In genomic region chr20:47070176-47070575, GRCh38 we compare ENCODE assay signal across 20 cellular contexts.
DNase-seq lines count a peak whose midpoint lies in the region; TF ChIP-seq lines count a peak whose summit lies in the region.
"Had no signal": no experiment of that assay in that cellular context is flagged by ENCODE, and none has a peak within 500 bp of the region (broad histone marks: within the 10 kb centered on the region; RNA-seq: fewer than 3 reads in every experiment).

No MANE protein-coding gene starts in this region.

- 96 to 100% methylated on average over 3 of the region's 3 CpGs for WGBS in transverse colon (ENCODE audit: low coverage in 1 of 2), 2 donors

- TF ChIP-seq POLR2A in transverse colon (IDR thresholded peaks at IDR 0.05): no peak

- DNase-seq in AG10803 (ENCODE audit: low read depth): peak; percentile 8
- DNase-seq in RPMI7951 (ENCODE audit: low read depth): peak; percentile 41
- DNase-seq in choroid plexus epithelial cell (ENCODE audit: low read depth): peak; percentile 63
- peak; percentile 28 for DNase-seq in non-pigmented ciliary epithelial cell (ENCODE audit: low read depth)
- no peak for DNase-seq in transverse colon
- no peak for DNase-seq in NCI-H2196 (lab: John Stamatoyannopoulos, UW; ENCODE audit: unreplicated experiment)
- no peak for DNase-seq in NCI-H510A (lab: John Stamatoyannopoulos, UW)
- no peak for DNase-seq in MG63
- DNase-seq: AML-193; C1 segment of cervical spinal cord; Calu3; CD8-positive, alpha-beta memory T cell; GF-D8; NCI-H1105; NCI-H146; NCI-H2029 treated with DMSO at 0.1 percent for 48 hours; NCI-H345; NCI-H526; Peyer's patch had no signal

- TF ChIP-seq CTCF in AG10803 (conservative IDR thresholded peaks at IDR 0.05; ENCODE audit: low read length) (no peak), choroid plexus epithelial cell (conservative IDR thresholded peaks at IDR 0.05; ENCODE audit: low read depth, low read length) (no peak), transverse colon (IDR thresholded peaks at IDR 0.05) (no peak)

- H3K4me3 ChIP-seq in AG10803 (ENCODE audit: low read length) (no peak overlapping the region), choroid plexus epithelial cell (ENCODE audit: low read depth, low read length) (no peak overlapping the region), transverse colon (no peak overlapping the region), MG63 (no peak overlapping the region)
- H3K4me3 ChIP-seq: HAP-1, Peyer's patch had no signal

- in situ Hi-C loops in transverse colon (cut with MboI; ENCODE audit: low pct_ligation_motif_present in 1 of 4, low pct_unique_long_range_greater_than_20kb in 1 of 4, low sequenced_read_pairs in 3 of 4): no loop called here

- no peaks in the 10 kb centered on the region for H3K27me3 ChIP-seq in transverse colon
- no peaks in the 10 kb centered on the region for H3K27me3 ChIP-seq in MG63
- H3K27me3 ChIP-seq: Peyer's patch had no signal

- H3K36me3 ChIP-seq in transverse colon (peaks cover 0 to 8% (median 0%) of the 10 kb centered on the region in 4 donors), MG63 (peaks cover 51% of the 10 kb centered on the region)
- H3K36me3 ChIP-seq: HAP-1, Peyer's patch had no signal

- intact Hi-C loops in transverse colon (cut with DNase I; ENCODE audit: low total_unique reads): no loop called here

- H3K9me3 ChIP-seq in transverse colon (peaks cover 15 to 21% of the 10 kb centered on the region in 2 donors), MG63 (peaks cover 34% of the 10 kb centered on the region)
- H3K9me3 ChIP-seq: HAP-1 had no signal

- H3K4me1 ChIP-seq in transverse colon: no peaks in the 10 kb centered on the region
- H3K4me1 ChIP-seq: HAP-1, Peyer's patch had no signal

- no peak for TF ChIP-seq EP300 in transverse colon (IDR thresholded peaks at IDR 0.05; ENCODE audit: low read depth)

- no peak overlapping the region for H3K27ac ChIP-seq in transverse colon
- H3K27ac ChIP-seq: Peyer's patch had no signal

Comparison
In these comparisons a context has a peak if more than half of its experiments do, and no peak if none do; other contexts are left out.
1. DNase-seq: peak in AG10803 (single experiment), RPMI7951 (single experiment), choroid plexus epithelial cell (single experiment) and non-pigmented ciliary epithelial cell (single experiment); none in transverse colon (single experiment), NCI-H2196 (single experiment), NCI-H510A (single experiment) and MG63 (single experiment).